ENCODE assay signal across 19 cellular contexts in the genomic region with DNA sequence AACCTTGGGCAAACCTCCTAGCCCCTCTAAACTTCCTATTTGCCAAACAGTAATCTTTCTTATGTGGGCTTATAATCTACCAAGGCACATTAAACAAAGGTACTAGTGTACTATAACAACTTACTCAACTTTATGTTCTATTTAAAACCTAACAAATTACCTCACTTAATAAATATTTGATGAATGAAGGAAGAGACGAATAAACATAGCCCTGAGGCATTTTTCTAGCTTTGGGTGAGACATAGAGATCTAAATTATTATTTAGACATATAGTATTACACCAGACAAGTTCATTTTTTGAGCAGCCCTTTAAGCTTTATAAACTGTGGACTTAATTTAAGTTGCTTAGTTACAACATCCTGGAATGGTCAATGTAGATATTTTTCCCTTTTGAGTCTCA.
"Had no signal": no experiment of that assay in that cellular context is flagged by ENCODE, and none has a peak within 500 bp of the region (broad histone marks: within the 10 kb centered on the region; RNA-seq: fewer than 3 reads in every experiment).

No MANE protein-coding gene starts in this region.

- H3K27me3 Mint-ChIP-seq: activated CD8-positive, alpha-beta T cell treated with anti-CD3 and anti-CD28 coated beads for 36 hours; dendritic cell treated with granulocyte-macrophage colony-stimulating factor and Interleukin-4, amounts not matched to agents 40 ng/mL and 50 ng/mL, for 4 days; stimulated activated memory B cell treated with anti-CD40 and anti-IgM and Interleukin-4, amounts not matched to agents 10 μg/mL and 1 μg/mL and 100 μg/mL, for 72 hours had no signal

- H3K4me1 ChIP-seq: left ventricle myocardium inferior, thyroid gland had no signal

- H3K9me3 Mint-ChIP-seq: activated CD8-positive, alpha-beta T cell treated with anti-CD3 and anti-CD28 coated beads for 36 hours; activated naive CD4-positive, alpha-beta T cell treated with anti-CD3 and anti-CD28 coated beads, Interleukin-2, amount 50 U/mL, for 24 hours; brain; central memory CD8-positive, alpha-beta T cell; dendritic cell treated with granulocyte-macrophage colony-stimulating factor and Interleukin-4, amounts not matched to agents 40 ng/mL and 50 ng/mL, for 4 days; stimulated activated memory B cell treated with anti-CD40 and anti-IgM and Interleukin-4, amounts not matched to agents 10 μg/mL and 1 μg/mL and 100 μg/mL, for 72 hours had no signal

- H3K4me1 Mint-ChIP-seq: activated CD4-positive, alpha-beta T cell treated with anti-CD3 and anti-CD28 coated beads for 36 hours; activated naive CD4-positive, alpha-beta T cell treated with anti-CD3 and anti-CD28 coated beads, Interleukin-2, amount 50 U/mL, for 24 hours; central memory CD8-positive, alpha-beta T cell; natural killer cell; stimulated activated memory B cell treated with anti-CD40 and anti-IgM and Interleukin-4, amounts not matched to agents 10 μg/mL and 1 μg/mL and 100 μg/mL, for 72 hours had no signal

- DNase-seq: activated CD4-positive, alpha-beta T cell treated with anti-CD3 and anti-CD28 coated beads for 36 hours; activated CD8-positive, alpha-beta memory T cell treated with anti-CD3 and anti-CD28 coated beads, Interleukin-2, amount 50 U/mL, for 4 hours; activated CD8-positive, alpha-beta T cell treated with anti-CD3 and anti-CD28 coated beads for 36 hours; activated effector memory CD4-positive, alpha-beta T cell treated with anti-CD3 and anti-CD28 coated beads, Interleukin-2, amount 50 U/mL, for 16 hours; activated T-cell treated with anti-CD3 and anti-CD28 coated beads, Interleukin-2, amount 50 U/mL, for 48 hours; effector memory CD4-positive, alpha-beta T cell; islet precursor cell; left ventricle myocardium inferior; mesenchymal stem cell; natural killer cell; retina; thyroid gland had no signal

- H3K27ac ChIP-seq: gastroesophageal sphincter, left ventricle myocardium inferior, thyroid gland, VCaP had no signal

- H3K36me3 Mint-ChIP-seq: activated naive CD4-positive, alpha-beta T cell treated with anti-CD3 and anti-CD28 coated beads, Interleukin-2, amount 50 U/mL, for 24 hours; natural killer cell; stimulated activated memory B cell treated with anti-CD40 and anti-IgM and Interleukin-4, amounts not matched to agents 10 μg/mL and 1 μg/mL and 100 μg/mL, for 72 hours had no signal

- H3K4me3 Mint-ChIP-seq: activated CD4-positive, alpha-beta T cell treated with anti-CD3 and anti-CD28 coated beads for 36 hours; activated CD8-positive, alpha-beta T cell treated with anti-CD3 and anti-CD28 coated beads for 36 hours; activated naive CD4-positive, alpha-beta T cell treated with anti-CD3 and anti-CD28 coated beads, Interleukin-2, amount 50 U/mL, for 24 hours; brain; central memory CD8-positive, alpha-beta T cell; dendritic cell treated with granulocyte-macrophage colony-stimulating factor and Interleukin-4, amounts not matched to agents 40 ng/mL and 50 ng/mL, for 4 days; natural killer cell; stimulated activated memory B cell treated with anti-CD40 and anti-IgM and Interleukin-4, amounts not matched to agents 10 μg/mL and 1 μg/mL and 100 μg/mL, for 72 hours had no signal

- ATAC-seq: activated CD4-positive, alpha-beta T cell treated with anti-CD3 and anti-CD28 coated beads for 36 hours; activated CD8-positive, alpha-beta T cell treated with anti-CD3 and anti-CD28 coated beads for 36 hours; gastroesophageal sphincter; natural killer cell; stimulated activated memory B cell treated with anti-CD40 and anti-IgM and Interleukin-4, amounts not matched to agents 10 μg/mL and 1 μg/mL and 100 μg/mL, for 72 hours had no signal

- H3K4me3 ChIP-seq: gastroesophageal sphincter, left ventricle myocardium inferior, thyroid gland had no signal

- H3K9me3 ChIP-seq: gastroesophageal sphincter, left ventricle myocardium inferior, thyroid gland had no signal

- H3K27me3 ChIP-seq: gastroesophageal sphincter, thyroid gland had no signal

- H3K36me3 ChIP-seq: gastroesophageal sphincter, left ventricle myocardium inferior, thyroid gland had no signal

- H3K27ac Mint-ChIP-seq: activated CD4-positive, alpha-beta T cell treated with anti-CD3 and anti-CD28 coated beads for 36 hours; activated CD8-positive, alpha-beta T cell treated with anti-CD3 and anti-CD28 coated beads for 36 hours; activated naive CD4-positive, alpha-beta T cell treated with anti-CD3 and anti-CD28 coated beads, Interleukin-2, amount 50 U/mL, for 24 hours; dendritic cell treated with granulocyte-macrophage colony-stimulating factor and Interleukin-4, amounts not matched to agents 40 ng/mL and 50 ng/mL, for 4 days; natural killer cell; stimulated activated memory B cell treated with anti-CD40 and anti-IgM and Interleukin-4, amounts not matched to agents 10 μg/mL and 1 μg/mL and 100 μg/mL, for 72 hours had no signal
